Comparison of ENCODE assay signal across 1 cellular context in the genomic region with DNA sequence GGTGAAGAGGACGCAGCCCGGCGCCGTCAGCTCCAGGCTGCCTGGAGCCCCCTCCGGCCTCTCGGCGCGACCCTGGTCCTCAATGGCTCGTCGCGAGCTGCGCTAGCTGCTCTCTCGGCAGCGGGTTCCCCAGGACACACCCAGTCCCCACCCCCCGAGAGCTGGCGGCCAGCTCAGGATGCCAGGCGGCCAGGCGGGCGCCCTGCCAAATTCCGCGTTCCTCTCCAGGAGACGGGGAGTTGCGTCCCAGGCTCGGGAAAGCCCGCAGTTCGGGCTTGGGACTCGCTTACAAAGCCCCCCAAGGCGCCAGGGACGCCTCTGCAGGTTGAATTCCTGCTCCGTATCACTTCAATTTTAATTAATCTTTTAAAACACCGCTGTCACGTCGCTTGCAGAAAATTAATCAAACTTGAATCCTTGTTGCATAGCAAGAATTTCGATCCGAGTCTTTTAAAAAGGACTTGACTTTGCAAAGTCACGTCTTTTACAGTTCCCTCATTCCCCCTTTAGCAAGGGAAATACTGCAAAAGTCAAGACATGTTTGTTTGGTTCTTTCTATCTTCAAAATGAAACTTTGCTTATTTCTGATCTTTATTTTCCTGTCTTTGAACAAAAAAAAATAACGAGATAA.
TF ChIP-seq lines count a peak whose summit lies in the region.

No MANE protein-coding gene starts in this region.

TF ChIP-seq in HepG2, 621 proteins besides CTCF, POLR2A, EP300 and RAD21 (continued from another document and continues in another):
- TF ChIP-seq, protein P1, sequence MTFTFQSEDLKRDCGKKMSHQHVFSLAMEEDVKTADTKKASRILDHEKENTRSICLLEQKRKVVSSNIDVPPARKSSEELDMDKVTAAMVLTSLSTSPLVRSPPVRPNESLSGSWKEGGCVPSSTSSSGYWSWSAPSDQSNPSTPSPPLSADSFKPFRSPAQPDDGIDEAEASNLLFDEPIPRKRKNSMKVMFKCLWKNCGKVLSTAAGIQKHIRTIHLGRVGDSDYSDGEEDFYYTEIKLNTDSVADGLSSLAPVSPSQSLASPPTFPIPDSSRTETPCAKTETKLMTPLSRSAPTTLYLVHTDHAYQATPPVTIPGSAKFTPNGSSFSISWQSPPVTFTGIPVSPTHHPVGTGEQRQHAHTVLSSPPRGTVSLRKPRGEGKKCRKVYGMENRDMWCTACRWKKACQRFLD (CRISPR knock-in tag; IDR thresholded peaks at IDR 0.05; ENCODE audit: borderline replicate concordance) = no peak
- peak; percentile 59; the same call in 1 of the 2 replicates for TF ChIP-seq MEIS2 (CRISPR knock-in tag; IDR thresholded peaks at IDR 0.05)
- no peak for TF ChIP-seq ZNF260 (CRISPR knock-in tag; IDR thresholded peaks at IDR 0.05; ENCODE audit: borderline replicate concordance, low read depth)
- TF ChIP-seq TP53 (CRISPR knock-in tag; conservative IDR thresholded peaks at IDR 0.05) = peak; percentile 43; the same call in 1 of the 2 replicates
- no peak for TF ChIP-seq TBL1XR1 (IDR thresholded peaks at IDR 0.05; ENCODE audit: borderline replicate concordance, low read length, partially characterized antibody)
- no peak for TF ChIP-seq ZBTB49 (CRISPR knock-in tag; IDR thresholded peaks at IDR 0.05; ENCODE audit: borderline replicate concordance)
- TF ChIP-seq, protein P2, sequence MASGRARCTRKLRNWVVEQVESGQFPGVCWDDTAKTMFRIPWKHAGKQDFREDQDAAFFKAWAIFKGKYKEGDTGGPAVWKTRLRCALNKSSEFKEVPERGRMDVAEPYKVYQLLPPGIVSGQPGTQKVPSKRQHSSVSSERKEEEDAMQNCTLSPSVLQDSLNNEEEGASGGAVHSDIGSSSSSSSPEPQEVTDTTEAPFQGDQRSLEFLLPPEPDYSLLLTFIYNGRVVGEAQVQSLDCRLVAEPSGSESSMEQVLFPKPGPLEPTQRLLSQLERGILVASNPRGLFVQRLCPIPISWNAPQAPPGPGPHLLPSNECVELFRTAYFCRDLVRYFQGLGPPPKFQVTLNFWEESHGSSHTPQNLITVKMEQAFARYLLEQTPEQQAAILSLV (CRISPR knock-in tag; IDR thresholded peaks at IDR 0.05; ENCODE audit: borderline replicate concordance) = no peak
- no peak for TF ChIP-seq ZSCAN12 (CRISPR knock-in tag; IDR thresholded peaks at IDR 0.05)
- TF ChIP-seq DMAP1 (CRISPR knock-in tag; IDR thresholded peaks at IDR 0.05) = peak; percentile 42; the same call in 1 of the 2 replicates
- TF ChIP-seq FOXA1 (IDR thresholded peaks at IDR 0.05) = no peak
- TF ChIP-seq FOXA1 (CRISPR knock-in tag; IDR thresholded peaks at IDR 0.05) = no peak
- TF ChIP-seq BRD4 (CRISPR knock-in tag; IDR thresholded peaks at IDR 0.05) = 0 out of 2 replicates have a peak, but pooled peaks have one; percentile 4
- no peak for TF ChIP-seq ATF4 (CRISPR knock-in tag; IDR thresholded peaks at IDR 0.05)
- TF ChIP-seq THAP11 (CRISPR knock-in tag; IDR thresholded peaks at IDR 0.05) = no peak
- no peak for TF ChIP-seq ZNF562 (CRISPR knock-in tag; IDR thresholded peaks at IDR 0.05; ENCODE audit: borderline replicate concordance)
- TF ChIP-seq KAT2B (IDR thresholded peaks at IDR 0.05; ENCODE audit: borderline replicate concordance, low read depth, low read length) = no peak
- TF ChIP-seq MAF1 (CRISPR knock-in tag; IDR thresholded peaks at IDR 0.05; ENCODE audit: borderline replicate concordance) = no peak
- no peak for TF ChIP-seq ZNF253 (CRISPR knock-in tag; IDR thresholded peaks at IDR 0.05; ENCODE audit: borderline replicate concordance)
- no peak for TF ChIP-seq MTF1 (CRISPR knock-in tag; IDR thresholded peaks at IDR 0.05)
- no peak for TF ChIP-seq ZNF775 (CRISPR knock-in tag; IDR thresholded peaks at IDR 0.05; ENCODE audit: borderline replicate concordance)
- TF ChIP-seq CCAR2 (optimal IDR thresholded peaks at IDR 0.05; ENCODE audit: low read depth, low read length) = no peak
- TF ChIP-seq ZFP41 (CRISPR knock-in tag; IDR thresholded peaks at IDR 0.05; ENCODE audit: borderline replicate concordance) = no peak
- TF ChIP-seq FOXO1 (CRISPR knock-in tag; IDR thresholded peaks at IDR 0.05) = peak; percentile 29; the same call in 1 of the 2 replicates
- no peak for TF ChIP-seq NAIF1 (CRISPR knock-in tag; IDR thresholded peaks at IDR 0.05; ENCODE audit: borderline replicate concordance)
- TF ChIP-seq CHD2 (IDR thresholded peaks at IDR 0.05; ENCODE audit: low read depth, low read length) = no peak
- TF ChIP-seq CREM (IDR thresholded peaks at IDR 0.05) = peak; percentile 24; the same call in 1 of the 2 replicates
- TF ChIP-seq CREM (CRISPR knock-in tag; IDR thresholded peaks at IDR 0.05) = no peak
- no peak for TF ChIP-seq ZNF766 (CRISPR knock-in tag; IDR thresholded peaks at IDR 0.05; ENCODE audit: borderline replicate concordance)
- TF ChIP-seq, protein P3, sequence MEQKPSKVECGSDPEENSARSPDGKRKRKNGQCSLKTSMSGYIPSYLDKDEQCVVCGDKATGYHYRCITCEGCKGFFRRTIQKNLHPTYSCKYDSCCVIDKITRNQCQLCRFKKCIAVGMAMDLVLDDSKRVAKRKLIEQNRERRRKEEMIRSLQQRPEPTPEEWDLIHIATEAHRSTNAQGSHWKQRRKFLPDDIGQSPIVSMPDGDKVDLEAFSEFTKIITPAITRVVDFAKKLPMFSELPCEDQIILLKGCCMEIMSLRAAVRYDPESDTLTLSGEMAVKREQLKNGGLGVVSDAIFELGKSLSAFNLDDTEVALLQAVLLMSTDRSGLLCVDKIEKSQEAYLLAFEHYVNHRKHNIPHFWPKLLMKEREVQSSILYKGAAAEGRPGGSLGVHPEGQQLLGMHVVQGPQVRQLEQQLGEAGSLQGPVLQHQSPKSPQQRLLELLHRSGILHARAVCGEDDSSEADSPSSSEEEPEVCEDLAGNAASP (CRISPR knock-in tag; IDR thresholded peaks at IDR 0.05; ENCODE audit: borderline replicate concordance) = peak; percentile 41; the same call in 1 of the 2 replicates
- TF ChIP-seq ZNF577 (CRISPR knock-in tag; IDR thresholded peaks at IDR 0.05; ENCODE audit: borderline replicate concordance, low read depth) = no peak
- TF ChIP-seq ZBTB8A (CRISPR knock-in tag; IDR thresholded peaks at IDR 0.05; ENCODE audit: borderline replicate concordance, low read depth) = no peak
- peak; percentile 54; the same call in 1 of the 2 replicates for TF ChIP-seq ZMYM4 (CRISPR knock-in tag; IDR thresholded peaks at IDR 0.05)
- no peak for TF ChIP-seq SRSF1 (optimal IDR thresholded peaks at IDR 0.05; ENCODE audit: low read depth, low read length)
- TF ChIP-seq MLLT10 (CRISPR knock-in tag; IDR thresholded peaks at IDR 0.05) = no peak
- TF ChIP-seq, protein P4, sequence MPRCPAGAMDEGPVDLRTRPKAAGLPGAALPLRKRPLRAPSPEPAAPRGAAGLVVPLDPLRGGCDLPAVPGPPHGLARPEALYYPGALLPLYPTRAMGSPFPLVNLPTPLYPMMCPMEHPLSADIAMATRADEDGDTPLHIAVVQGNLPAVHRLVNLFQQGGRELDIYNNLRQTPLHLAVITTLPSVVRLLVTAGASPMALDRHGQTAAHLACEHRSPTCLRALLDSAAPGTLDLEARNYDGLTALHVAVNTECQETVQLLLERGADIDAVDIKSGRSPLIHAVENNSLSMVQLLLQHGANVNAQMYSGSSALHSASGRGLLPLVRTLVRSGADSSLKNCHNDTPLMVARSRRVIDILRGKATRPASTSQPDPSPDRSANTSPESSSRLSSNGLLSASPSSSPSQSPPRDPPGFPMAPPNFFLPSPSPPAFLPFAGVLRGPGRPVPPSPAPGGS (CRISPR knock-in tag; IDR thresholded peaks at IDR 0.05) = peak; percentile 67
- TF ChIP-seq SRF (IDR thresholded peaks at IDR 0.05; ENCODE audit: low read depth, low read length) = no peak
- TF ChIP-seq HHEX (CRISPR knock-in tag; IDR thresholded peaks at IDR 0.05) = no peak; the same call in 1 of the 2 replicates
- no peak for TF ChIP-seq FOXK2 (IDR thresholded peaks at IDR 0.05)
- TF ChIP-seq POGZ (CRISPR knock-in tag; IDR thresholded peaks at IDR 0.05) = no peak
- peak; percentile 67 for TF ChIP-seq ZNF33B (CRISPR knock-in tag; IDR thresholded peaks at IDR 0.05)
- TF ChIP-seq ZNF777 (CRISPR knock-in tag; IDR thresholded peaks at IDR 0.05) = no peak
- TF ChIP-seq RBAK (CRISPR knock-in tag; IDR thresholded peaks at IDR 0.05) = no peak
- TF ChIP-seq ZNF44 (CRISPR knock-in tag; IDR thresholded peaks at IDR 0.05) = no peak; the same call in 1 of the 2 replicates
- TF ChIP-seq HOXD1 (CRISPR knock-in tag; IDR thresholded peaks at IDR 0.05) = no peak; the same call in 1 of the 2 replicates
- TF ChIP-seq, protein P5, sequence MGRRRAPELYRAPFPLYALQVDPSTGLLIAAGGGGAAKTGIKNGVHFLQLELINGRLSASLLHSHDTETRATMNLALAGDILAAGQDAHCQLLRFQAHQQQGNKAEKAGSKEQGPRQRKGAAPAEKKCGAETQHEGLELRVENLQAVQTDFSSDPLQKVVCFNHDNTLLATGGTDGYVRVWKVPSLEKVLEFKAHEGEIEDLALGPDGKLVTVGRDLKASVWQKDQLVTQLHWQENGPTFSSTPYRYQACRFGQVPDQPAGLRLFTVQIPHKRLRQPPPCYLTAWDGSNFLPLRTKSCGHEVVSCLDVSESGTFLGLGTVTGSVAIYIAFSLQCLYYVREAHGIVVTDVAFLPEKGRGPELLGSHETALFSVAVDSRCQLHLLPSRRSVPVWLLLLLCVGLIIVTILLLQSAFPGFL (CRISPR knock-in tag; IDR thresholded peaks at IDR 0.05) = no peak
- TF ChIP-seq MYC (CRISPR knock-in tag; IDR thresholded peaks at IDR 0.05; ENCODE audit: borderline replicate concordance) = 0 out of 2 replicates have a peak, but pooled peaks have one; percentile 22
- TF ChIP-seq ZNF788 (CRISPR knock-in tag; IDR thresholded peaks at IDR 0.05; ENCODE audit: borderline replicate concordance) = no peak
- TF ChIP-seq SMAD3 (CRISPR knock-in tag; IDR thresholded peaks at IDR 0.05) = 0 out of 2 replicates have a peak, but pooled peaks have one; percentile 10
- no peak for TF ChIP-seq ATF7-NPFF (CRISPR knock-in tag; IDR thresholded peaks at IDR 0.05; ENCODE audit: low read depth)
- TF ChIP-seq PHF21A (CRISPR knock-in tag; IDR thresholded peaks at IDR 0.05) = no peak
- peak; percentile 86 for TF ChIP-seq ZSCAN25 (CRISPR knock-in tag; IDR thresholded peaks at IDR 0.05)
- TF ChIP-seq DMTF1 (CRISPR knock-in tag; IDR thresholded peaks at IDR 0.05) = no peak
- TF ChIP-seq ZSCAN20 (CRISPR knock-in tag; IDR thresholded peaks at IDR 0.05; ENCODE audit: borderline replicate concordance) = no peak
- no peak for TF ChIP-seq MEIS1 (CRISPR knock-in tag; IDR thresholded peaks at IDR 0.05; ENCODE audit: borderline replicate concordance)
- no peak for TF ChIP-seq ZNF674 (CRISPR knock-in tag; IDR thresholded peaks at IDR 0.05; ENCODE audit: low read depth)
- no peak for TF ChIP-seq ZNF713 (CRISPR knock-in tag; IDR thresholded peaks at IDR 0.05)
- TF ChIP-seq ZNF451 (CRISPR knock-in tag; IDR thresholded peaks at IDR 0.05) = no peak
- TF ChIP-seq HES4 (CRISPR knock-in tag; IDR thresholded peaks at IDR 0.05; ENCODE audit: borderline replicate concordance) = no peak; the same call in 1 of the 2 replicates
- TF ChIP-seq RBFOX2 (IDR thresholded peaks at IDR 0.05; ENCODE audit: low read depth, low read length) = peak; percentile 82
- TF ChIP-seq CBFB (CRISPR knock-in tag; IDR thresholded peaks at IDR 0.05) = no peak; the same call in 1 of the 2 replicates
- no peak for TF ChIP-seq ZNF569 (CRISPR knock-in tag; IDR thresholded peaks at IDR 0.05; ENCODE audit: borderline replicate concordance)
- no peak for TF ChIP-seq ZBTB7A (CRISPR knock-in tag; IDR thresholded peaks at IDR 0.05)
- TF ChIP-seq, protein P6, sequence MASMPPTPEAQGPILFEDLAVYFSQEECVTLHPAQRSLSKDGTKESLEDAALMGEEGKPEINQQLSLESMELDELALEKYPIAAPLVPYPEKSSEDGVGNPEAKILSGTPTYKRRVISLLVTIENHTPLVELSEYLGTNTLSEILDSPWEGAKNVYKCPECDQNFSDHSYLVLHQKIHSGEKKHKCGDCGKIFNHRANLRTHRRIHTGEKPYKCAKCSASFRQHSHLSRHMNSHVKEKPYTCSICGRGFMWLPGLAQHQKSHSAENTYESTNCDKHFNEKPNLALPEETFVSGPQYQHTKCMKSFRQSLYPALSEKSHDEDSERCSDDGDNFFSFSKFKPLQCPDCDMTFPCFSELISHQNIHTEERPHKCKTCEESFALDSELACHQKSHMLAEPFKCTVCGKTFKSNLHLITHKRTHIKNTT (CRISPR knock-in tag; IDR thresholded peaks at IDR 0.05) = no peak
